ENCODE assay signal across 11 cellular contexts in genomic region chr11:102305352-102306047, GRCh38. TPM values are rescaled to one million over a fixed set of nuclear protein-coding genes. Genes with fewer than 3 reads are reported as not detected.
DNase-seq lines count a peak whose midpoint lies in the region; ATAC-seq and TF ChIP-seq lines count a peak whose summit lies in the region.
"Had no signal": no experiment of that assay in that cellular context is flagged by ENCODE, and none has a peak within 500 bp of the region (broad histone marks: within the 10 kb centered on the region; RNA-seq: fewer than 3 reads in every experiment).

No MANE protein-coding gene starts in this region.

- H3K4me1 Mint-ChIP-seq in activated CD8-positive, alpha-beta memory T cell treated with anti-CD3 and anti-CD28 coated beads, Interleukin-2, amount 10 ng/mL, durations not matched to agents 7 days and 5 days = peaks cover 57% of the 10 kb centered on the region

- no peak for TF ChIP-seq POLR2A in stomach (IDR thresholded peaks at IDR 0.05)

- H3K27ac ChIP-seq in VCaP = peak overlapping the region; percentile 62
- H3K27ac ChIP-seq in foreskin keratinocyte = peak overlapping the region; percentile 94
- peak overlapping the region; percentile 42 to 86 (median 77) for H3K27ac ChIP-seq in stomach
- H3K27ac ChIP-seq: GM23248 had no signal

- no peaks in the 10 kb centered on the region for H3K36me3 ChIP-seq in stomach

- WGBS in stomach, 5 donors = 35 to 62% (median 39%) methylated on average over 3 of the region's 3 CpGs

- no peak for TF ChIP-seq EP300 in stomach (IDR thresholded peaks at IDR 0.05)

- peaks cover 27% of the 10 kb centered on the region for H3K36me3 Mint-ChIP-seq in activated CD8-positive, alpha-beta memory T cell treated with anti-CD3 and anti-CD28 coated beads, Interleukin-2, amount 10 ng/mL, durations not matched to agents 7 days and 5 days

- peak overlapping the region; percentile 58 for H3K27ac Mint-ChIP-seq in activated CD8-positive, alpha-beta memory T cell treated with anti-CD3 and anti-CD28 coated beads, Interleukin-2, amount 10 ng/mL, durations not matched to agents 7 days and 5 days

- no peak overlapping the region for H3K4me3 ChIP-seq in stomach
- H3K4me3 ChIP-seq: GM23248 had no signal

- DNase-seq in activated CD8-positive, alpha-beta memory T cell treated with anti-CD3 and anti-CD28 coated beads, Interleukin-2, amount 10 ng/mL, durations not matched to agents 7 days and 5 days = no peak
- DNase-seq in activated CD8-positive, alpha-beta memory T cell treated with anti-CD3 and anti-CD28 coated beads, Interleukin-2, amount 50 U/mL, for 48 hours = no peak
- DNase-seq in foreskin keratinocyte (no peak), stomach (no peak), 8988T (no peak), GM19238 (ENCODE audit: insufficient read length, low spot score) (no peak)
- DNase-seq: activated CD4-positive, alpha-beta T cell treated with anti-CD3 and anti-CD28 coated beads, Interleukin-2, amount 50 U/mL, for 48 hours; GM23248; NCI-H1092 treated with DMSO at 0.1 percent for 48 hours had no signal

- no peak for TF ChIP-seq CTCF in VCaP (conservative IDR thresholded peaks at IDR 0.05)
- TF ChIP-seq CTCF in foreskin keratinocyte (conservative IDR thresholded peaks at IDR 0.05) = no peak
- no peak for TF ChIP-seq CTCF in stomach (IDR thresholded peaks at IDR 0.05)

- H3K9me3 ChIP-seq in stomach = peaks cover 0 to 15% (median 9%) of the 10 kb centered on the region in 4 donors

- CTCF ChIA-PET in activated CD8-positive, alpha-beta memory T cell treated with anti-CD3 and anti-CD28 coated beads, Interleukin-2, amount 10 ng/mL, durations not matched to agents 7 days and 5 days (lab: Charles Lee) = interaction anchor here (0.8 to 3.7 kb wide), 7 partner anchors 10 to 307 kb away, joined by 3 to 41 read pairs (median 3); no protein-coding TSS in a partner anchor

- no peak overlapping the region for H3K4me3 Mint-ChIP-seq in activated CD8-positive, alpha-beta memory T cell treated with anti-CD3 and anti-CD28 coated beads, Interleukin-2, amount 10 ng/mL, durations not matched to agents 7 days and 5 days

- ATAC-seq in activated CD8-positive, alpha-beta memory T cell treated with anti-CD3 and anti-CD28 coated beads, Interleukin-2, amount 10 ng/mL, durations not matched to agents 7 days and 5 days = peak; percentile 30
- ATAC-seq in foreskin keratinocyte (no peak), GM21825 (IDR thresholded peaks at IDR 0.05; ENCODE audit: unreplicated experiment) (no peak)

- peaks cover 33% of the 10 kb centered on the region for H3K4me1 ChIP-seq in foreskin keratinocyte
- peaks cover 0 to 28% (median 19%) of the 10 kb centered on the region in 4 donors for H3K4me1 ChIP-seq in stomach

- H3K27me3 ChIP-seq in foreskin keratinocyte (no peaks in the 10 kb centered on the region), stomach (no peaks in the 10 kb centered on the region)

- no peaks in the 10 kb centered on the region for H3K27me3 Mint-ChIP-seq in activated CD8-positive, alpha-beta memory T cell treated with anti-CD3 and anti-CD28 coated beads, Interleukin-2, amount 10 ng/mL, durations not matched to agents 7 days and 5 days

- intact Hi-C loops in stomach (cut with DNase I; ENCODE audit: low total_unique reads) = no loop called here

- H3K9me3 Mint-ChIP-seq in activated CD8-positive, alpha-beta memory T cell treated with anti-CD3 and anti-CD28 coated beads, Interleukin-2, amount 10 ng/mL, durations not matched to agents 7 days and 5 days (ENCODE audit: low read depth) = peaks cover 16% of the 10 kb centered on the region

RNA-seq across cellular contexts. Expression of gene BIRC3, which starts 11.8 kb away (rescaled TPM):
- total RNA-seq in activated CD8-positive, alpha-beta memory T cell treated with anti-CD3 and anti-CD28 coated beads, Interleukin-2, amount 10 ng/mL, durations not matched to agents 7 days and 5 days = 100 to 1,000 TPM in 1 of 2 experiments, 10 to 100 TPM in 1; 46.4 to 231 TPM
- total RNA-seq in foreskin keratinocyte (6.7 and 10.1 TPM in 2 replicates), stomach (100 to 1,000 TPM in 1 of 5 donors, 10 to 100 TPM in 3, under 1 TPM in 1; 0.58 to 137 (median 33.4) TPM)
- polyA plus RNA-seq in foreskin keratinocyte (2.0 and 2.8 TPM in 2 replicates), stomach (10 to 100 TPM; 43.3 to 78.1 (median 46.4) TPM)

RNA-seq across cellular contexts. Expression of gene BIRC2, which starts 41.5 kb away (rescaled TPM):
- total RNA-seq in activated CD8-positive, alpha-beta memory T cell treated with anti-CD3 and anti-CD28 coated beads, Interleukin-2, amount 10 ng/mL, durations not matched to agents 7 days and 5 days = 10 to 100 TPM; 30.7 to 30.9 TPM
- 52.7 and 57.3 TPM in 2 replicates for total RNA-seq in foreskin keratinocyte
- polyA plus RNA-seq in foreskin keratinocyte = 25.8 and 27.1 TPM in 2 replicates
- 100 to 1,000 TPM in 2 of 5 donors, 10 to 100 TPM in 3; 33.6 to 301 (median 55.4) TPM for total RNA-seq in stomach
- polyA plus RNA-seq in stomach = 10 to 100 TPM; 17.3 to 24.6 (median 20.0) TPM
